ENCODE assay signal across 1 cellular context in the genomic region with DNA sequence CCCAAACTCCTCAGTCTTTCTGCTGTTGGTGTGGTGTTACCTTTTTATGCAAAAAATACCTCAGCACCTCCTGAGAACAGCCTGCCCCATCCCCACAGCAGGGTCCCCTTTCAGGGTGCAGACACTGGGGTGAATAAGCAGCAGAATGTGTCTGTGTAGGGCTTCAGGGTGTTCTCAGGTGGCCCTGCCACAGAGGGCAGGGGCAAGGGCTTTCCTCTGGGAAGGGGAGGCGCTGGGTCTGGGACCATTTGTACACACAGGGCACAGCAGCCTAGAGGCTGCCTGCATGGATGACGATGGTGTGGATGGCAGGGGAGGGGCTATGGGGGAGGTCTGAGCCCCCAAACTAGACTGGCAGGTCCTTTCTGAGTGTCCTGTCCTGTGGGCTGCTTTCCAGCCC.
TF ChIP-seq lines count a peak whose summit lies in the region.

No MANE protein-coding gene starts in this region.

TF ChIP-seq in HepG2, 621 proteins besides CTCF, POLR2A, EP300 and RAD21:
- TF ChIP-seq ZNF225 (CRISPR knock-in tag; IDR thresholded peaks at IDR 0.05) (0 out of 2 replicates have a peak, but pooled peaks have one; percentile 42), HIVEP1 (CRISPR knock-in tag; IDR thresholded peaks at IDR 0.05) (0 out of 2 replicates have a peak, but pooled peaks have one; percentile 28), TMF1 (CRISPR knock-in tag; IDR thresholded peaks at IDR 0.05; ENCODE audit: low read depth) (no peak)
- TF ChIP-seq, protein P1, sequence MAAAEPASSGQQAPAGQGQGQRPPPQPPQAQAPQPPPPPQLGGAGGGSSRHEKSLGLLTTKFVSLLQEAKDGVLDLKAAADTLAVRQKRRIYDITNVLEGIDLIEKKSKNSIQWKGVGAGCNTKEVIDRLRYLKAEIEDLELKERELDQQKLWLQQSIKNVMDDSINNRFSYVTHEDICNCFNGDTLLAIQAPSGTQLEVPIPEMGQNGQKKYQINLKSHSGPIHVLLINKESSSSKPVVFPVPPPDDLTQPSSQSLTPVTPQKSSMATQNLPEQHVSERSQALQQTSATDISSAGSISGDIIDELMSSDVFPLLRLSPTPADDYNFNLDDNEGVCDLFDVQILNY (CRISPR knock-in tag; conservative IDR thresholded peaks at IDR 0.05), result no peak
- TF ChIP-seq, protein P2, sequence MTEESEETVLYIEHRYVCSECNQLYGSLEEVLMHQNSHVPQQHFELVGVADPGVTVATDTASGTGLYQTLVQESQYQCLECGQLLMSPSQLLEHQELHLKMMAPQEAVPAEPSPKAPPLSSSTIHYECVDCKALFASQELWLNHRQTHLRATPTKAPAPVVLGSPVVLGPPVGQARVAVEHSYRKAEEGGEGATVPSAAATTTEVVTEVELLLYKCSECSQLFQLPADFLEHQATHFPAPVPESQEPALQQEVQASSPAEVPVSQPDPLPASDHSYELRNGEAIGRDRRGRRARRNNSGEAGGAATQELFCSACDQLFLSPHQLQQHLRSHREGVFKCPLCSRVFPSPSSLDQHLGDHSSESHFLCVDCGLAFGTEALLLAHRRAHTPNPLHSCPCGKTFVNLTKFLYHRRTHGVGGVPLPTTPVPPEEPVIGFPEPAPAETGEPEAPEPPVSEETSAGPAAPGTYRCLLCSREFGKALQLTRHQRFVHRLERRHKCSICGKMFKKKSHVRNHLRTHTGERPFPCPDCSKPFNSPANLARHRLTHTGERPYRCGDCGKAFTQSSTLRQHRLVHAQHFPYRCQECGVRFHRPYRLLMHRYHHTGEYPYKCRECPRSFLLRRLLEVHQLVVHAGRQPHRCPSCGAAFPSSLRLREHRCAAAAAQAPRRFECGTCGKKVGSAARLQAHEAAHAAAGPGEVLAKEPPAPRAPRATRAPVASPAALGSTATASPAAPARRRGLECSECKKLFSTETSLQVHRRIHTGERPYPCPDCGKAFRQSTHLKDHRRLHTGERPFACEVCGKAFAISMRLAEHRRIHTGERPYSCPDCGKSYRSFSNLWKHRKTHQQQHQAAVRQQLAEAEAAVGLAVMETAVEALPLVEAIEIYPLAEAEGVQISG (CRISPR knock-in tag; IDR thresholded peaks at IDR 0.05), result 0 out of 2 replicates have a peak, but pooled peaks have one; percentile 7
